Comparison of ENCODE assay signal across 2 cellular contexts in the genomic region with DNA sequence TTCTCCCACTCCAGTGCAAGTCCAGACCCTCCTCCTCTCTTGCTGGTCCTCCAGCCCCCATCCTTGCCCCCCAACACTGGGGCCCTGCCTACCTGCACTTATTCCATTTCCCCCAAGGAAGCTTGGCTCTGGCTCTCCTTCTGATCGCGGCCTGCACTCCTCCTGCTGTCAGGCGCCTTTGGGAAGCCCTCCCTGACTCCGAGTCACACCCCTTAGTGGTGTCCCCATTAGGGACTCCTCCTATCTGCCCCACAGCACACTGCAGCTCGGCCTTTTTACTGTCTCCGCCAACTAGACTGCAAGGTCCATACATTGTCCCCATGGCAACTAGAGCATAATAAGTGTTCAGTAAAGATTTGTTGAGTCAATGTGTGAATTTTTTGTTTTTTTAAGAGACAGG.
TF ChIP-seq lines count a peak whose summit lies in the region.

No MANE protein-coding gene starts in this region.

TF ChIP-seq in HEK293, 187 proteins besides CTCF, POLR2A, EP300 and RAD21:
- peak; percentile 29; the same call in 1 of the 2 replicates for TF ChIP-seq ZNF664 (tag by site-specific recombination; IDR thresholded peaks at IDR 0.05)
- TF ChIP-seq MEIS1 (CRISPR knock-in tag; IDR thresholded peaks at IDR 0.05; ENCODE audit: borderline replicate concordance), result no peak
TF ChIP-seq in HEK293: peak in this region for 1.

TF ChIP-seq in K562, 482 proteins besides CTCF, POLR2A, EP300 and RAD21:
- TF ChIP-seq MEIS2 (IDR thresholded peaks at IDR 0.05; ENCODE audit: partially characterized antibody) (no peak), MCM3 (IDR thresholded peaks at IDR 0.05) (no peak), RFX1 (IDR thresholded peaks at IDR 0.05) (peak; percentile 50; the same call in 1 of the 2 replicates), GATA2 (CRISPR knock-in tag; IDR thresholded peaks at IDR 0.05) (no peak)
